In genomic region chr1:27832762-27833161, GRCh38 we compare ENCODE assay signal across 13 cellular contexts. TPM values are rescaled to one million over a fixed set of nuclear protein-coding genes. Genes with fewer than 3 reads are reported as not detected.
DNase-seq lines count a peak whose midpoint lies in the region; ATAC-seq and TF ChIP-seq lines count a peak whose summit lies in the region.
"Had no signal": no experiment of that assay in that cellular context is flagged by ENCODE, and none has a peak within 500 bp of the region (broad histone marks: within the 10 kb centered on the region; RNA-seq: fewer than 3 reads in every experiment).

No MANE protein-coding gene starts in this region.

- POLR2A ChIA-PET in PC-9 (lab: Charles Lee; ENCODE audit: unreplicated experiment) = no interaction called here

- no peaks in the 10 kb centered on the region for H3K27me3 Mint-ChIP-seq in activated T-cell treated with anti-CD3 and anti-CD28 coated beads, Interleukin-2, amount 50 U/mL, for 4 hours (ENCODE audit: low read depth)

- H3K27me3 ChIP-seq in PC-9 (ENCODE audit: insufficient read depth, low read depth) = no peaks in the 10 kb centered on the region
- no peaks in the 10 kb centered on the region for H3K27me3 ChIP-seq in WERI-Rb-1 (ENCODE audit: insufficient read depth, low read depth, severe bottlenecking)
- no peaks in the 10 kb centered on the region for H3K27me3 ChIP-seq in suprapubic skin
- H3K27me3 ChIP-seq: neutrophil had no signal

- TF ChIP-seq EP300 in suprapubic skin (IDR thresholded peaks at IDR 0.05) = no peak

- H3K9me3 ChIP-seq in PC-9 (ENCODE audit: insufficient read depth, low read depth) (no peaks in the 10 kb centered on the region), WERI-Rb-1 (ENCODE audit: severe bottlenecking) (no peaks in the 10 kb centered on the region), suprapubic skin (no peaks in the 10 kb centered on the region)
- H3K9me3 ChIP-seq: neutrophil had no signal

- H3F3A ChIP-seq in PC-9 (ENCODE audit: insufficient read depth, low read depth) = no peaks in the 10 kb centered on the region

- ATAC-seq in activated T-cell treated with anti-CD3 and anti-CD28 coated beads, Interleukin-2, amount 50 U/mL, for 4 hours = no peak

- no TSS peak for BruUV-seq in PC-9 (replicated peaks; lab: Mats Ljungman, UMichigan)

- H3K79me2 ChIP-seq in PC-9 (ENCODE audit: low read depth) = peaks cover 42% of the 10 kb centered on the region

- no peaks in the 10 kb centered on the region for H3K9me3 Mint-ChIP-seq in activated T-cell treated with anti-CD3 and anti-CD28 coated beads, Interleukin-2, amount 50 U/mL, for 4 hours

- H3K36me3 Mint-ChIP-seq in activated T-cell treated with anti-CD3 and anti-CD28 coated beads, Interleukin-2, amount 50 U/mL, for 4 hours (ENCODE audit: insufficient read depth) = no peaks in the 10 kb centered on the region

- TF ChIP-seq CTCF in PC-9 (conservative IDR thresholded peaks at IDR 0.05) = no peak
- no peak for TF ChIP-seq CTCF in epithelial cell of esophagus (IDR thresholded peaks at IDR 0.05; ENCODE audit: insufficient read depth, low read depth, low read length, missing control alignments)
- TF ChIP-seq CTCF in WERI-Rb-1 (IDR thresholded peaks at IDR 0.05; ENCODE audit: low read depth, low read length) = no peak
- TF ChIP-seq CTCF in suprapubic skin (IDR thresholded peaks at IDR 0.05) = no peak

- H3K4me1 ChIP-seq in PC-9 (replicated peaks; ENCODE audit: insufficient read depth) (0 out of 2 replicates have a peak, but pooled peaks cover 14% of the 10 kb centered on the region), suprapubic skin (peaks cover 24% of the 10 kb centered on the region)

- no peaks in the 10 kb centered on the region for H3K9me2 ChIP-seq in PC-9 (ENCODE audit: insufficient read depth)

- H3K36me3 ChIP-seq in PC-9 (ENCODE audit: low read depth) = no peaks in the 10 kb centered on the region
- H3K36me3 ChIP-seq in WERI-Rb-1 = peaks cover 36% of the 10 kb centered on the region
- H3K36me3 ChIP-seq in suprapubic skin = peaks cover 16% of the 10 kb centered on the region

- peak overlapping the region; percentile 90 for H3K4me3 Mint-ChIP-seq in activated T-cell treated with anti-CD3 and anti-CD28 coated beads, Interleukin-2, amount 50 U/mL, for 4 hours

- no peak for TF ChIP-seq POLR2A in suprapubic skin (IDR thresholded peaks at IDR 0.05)

- no peak for DNase-seq in activated T-cell treated with anti-CD3 and anti-CD28 coated beads, Interleukin-2, amount 50 U/mL, for 4 hours
- DNase-seq in activated T-cell treated with anti-CD3 and anti-CD28 coated beads for 4 hours = no peak
- DNase-seq in PC-9 = no peak
- DNase-seq in epithelial cell of esophagus (ENCODE audit: low read depth) = peak; percentile 43
- DNase-seq in skeletal muscle cell (ENCODE audit: low read depth) = peak; percentile 23
- no peak for DNase-seq in CD1c-positive myeloid dendritic cell (ENCODE audit: extremely low spot score)
- no peak for DNase-seq in WERI-Rb-1
- no peak for DNase-seq in suprapubic skin (ENCODE audit: low spot score in 2 of 2)
- DNase-seq: activated CD4-positive, alpha-beta T cell treated with anti-CD3 and anti-CD28 coated beads for 48 hours; AML-193; cortex of kidney; NCI-H1417 treated with DMSO at 0.1 percent for 48 hours had no signal

- no peaks in the 10 kb centered on the region; the same call in none of the 2 replicates for H4K20me1 ChIP-seq in PC-9 (ENCODE audit: insufficient read depth)

- H3K4me1 Mint-ChIP-seq in activated T-cell treated with anti-CD3 and anti-CD28 coated beads, Interleukin-2, amount 50 U/mL, for 4 hours (ENCODE audit: low read depth) = peaks cover 31% of the 10 kb centered on the region

- H3K4me3 ChIP-seq in PC-9 (no peak overlapping the region), epithelial cell of esophagus (ENCODE audit: low read length) (no peak overlapping the region), skeletal muscle cell (ENCODE audit: low read depth, low read length) (no peak overlapping the region), WERI-Rb-1 (ENCODE audit: low read depth, low read length) (no peak overlapping the region), suprapubic skin (no peak overlapping the region)

- 72% methylated on average over 2 of the region's 2 CpGs for WGBS in suprapubic skin

- H3K27ac ChIP-seq in PC-9 (no peak overlapping the region), WERI-Rb-1 (no peak overlapping the region), suprapubic skin (no peak overlapping the region)
- H3K27ac ChIP-seq: neutrophil had no signal

- H2AFZ ChIP-seq in PC-9 = no peak overlapping the region

- intact Hi-C loops in PC-9 (cut with micrococcal nuclease; ENCODE audit: unreplicated experiment) = loop anchor here (5.0 kb wide), 1 partner anchor 160 kb away; the partner anchor contains the start of gene IFI6

- CTCF ChIA-PET in PC-9 (lab: Charles Lee) = interaction anchor here (0.6 kb wide), 1 partner anchor 148 kb away, joined by 9 read pairs; no protein-coding TSS in a partner anchor

- peak overlapping the region; percentile 91 for H3K4me2 ChIP-seq in PC-9

RNA-seq across cellular contexts. Expression of gene PPP1R8, which starts 2.2 kb away (rescaled TPM):
- 10 to 100 TPM; 67.7 to 82.5 (median 75.9) TPM for total RNA-seq in activated T-cell treated with anti-CD3 and anti-CD28 coated beads, Interleukin-2, amount 50 U/mL, for 4 hours
- total RNA-seq in PC-9 (2021) (29.2 and 38.4 TPM in 2 replicates), suprapubic skin (10 to 100 TPM; 32.5 to 43.5 (median 35.2) TPM)

RNA-seq across cellular contexts. Expression of gene THEMIS2, which starts 39.6 kb away (rescaled TPM):
- 10 to 100 TPM in 1 of 3 donors, 1 to 10 TPM in 2; 7.5 to 14.2 (median 9.9) TPM for total RNA-seq in activated T-cell treated with anti-CD3 and anti-CD28 coated beads, Interleukin-2, amount 50 U/mL, for 4 hours
- total RNA-seq in PC-9 (2021) (3.1 and 10.7 TPM in 2 replicates), suprapubic skin (10 to 100 TPM in 1 of 4 donors, 1 to 10 TPM in 3; 5.6 to 12.0 (median 7.9) TPM)

RNA-seq across cellular contexts. Expression of gene STX12, which starts 59.7 kb away (rescaled TPM):
- 10 to 100 TPM; 18.5 to 27.2 (median 25.2) TPM for total RNA-seq in activated T-cell treated with anti-CD3 and anti-CD28 coated beads, Interleukin-2, amount 50 U/mL, for 4 hours
- total RNA-seq in PC-9 (2021) (19.2 and 23.7 TPM in 2 replicates), suprapubic skin (10 to 100 TPM; 54.8 to 81.5 (median 72.4) TPM)

Comparison
In these comparisons a context has a peak if more than half of its experiments do, and no peak if none do; other contexts are left out.
1. DNase-seq: peak in epithelial cell of esophagus (single experiment) and skeletal muscle cell (single experiment); none in activated T-cell treated with anti-CD3 and anti-CD28 coated beads, Interleukin-2, amount 50 U/mL, for 4 hours (single experiment), activated T-cell treated with anti-CD3 and anti-CD28 coated beads for 4 hours (single experiment), PC-9 (0 of 2), CD1c-positive myeloid dendritic cell (single experiment), WERI-Rb-1 (single experiment) and suprapubic skin (0 of 2).